In the genomic region with DNA sequence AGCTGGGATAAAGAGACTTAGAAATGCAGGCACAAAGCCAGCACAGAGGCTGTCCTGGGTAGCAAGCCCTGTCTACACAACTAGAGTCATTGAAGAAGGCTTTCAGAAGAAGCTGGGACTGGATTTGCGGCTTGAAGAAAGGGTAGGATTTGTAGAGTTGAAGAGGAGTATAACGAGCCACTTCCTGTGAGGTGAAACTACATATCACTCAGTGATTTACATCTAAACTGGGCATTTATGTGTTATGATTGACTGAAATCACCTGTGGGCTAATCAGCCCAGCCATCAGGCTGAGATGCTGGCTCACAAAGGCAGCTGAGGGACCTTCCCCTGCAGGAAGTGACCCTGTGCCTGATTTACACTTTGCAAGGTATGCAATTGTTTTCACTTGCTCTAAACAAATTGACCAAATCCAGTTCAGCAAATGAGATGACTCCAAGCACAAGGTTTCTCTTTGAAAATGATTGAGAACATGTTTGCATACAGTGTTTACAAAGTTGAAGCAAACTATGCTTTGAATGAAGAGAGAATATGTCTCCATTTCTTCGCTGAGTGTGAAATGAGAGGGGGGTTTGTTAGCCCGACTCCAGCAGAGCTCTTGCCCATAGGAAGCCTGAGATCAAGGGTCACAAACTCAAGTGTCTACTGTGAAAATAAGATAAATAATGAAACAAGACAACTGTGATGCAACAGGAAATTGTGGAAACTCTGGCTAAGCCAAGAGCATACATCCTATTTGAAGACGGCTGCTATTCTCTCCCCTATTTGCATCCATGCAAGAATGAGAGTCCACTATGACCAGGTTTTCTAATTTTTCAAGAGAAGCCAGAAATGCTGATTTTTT, we compare ENCODE assay signal across 1 cellular context.
TF ChIP-seq lines count a peak whose summit lies in the region.

No MANE protein-coding gene starts in this region.

TF ChIP-seq in HepG2, 621 proteins besides CTCF, POLR2A, EP300 and RAD21 (continued from another document):
- TF ChIP-seq, protein P1, sequence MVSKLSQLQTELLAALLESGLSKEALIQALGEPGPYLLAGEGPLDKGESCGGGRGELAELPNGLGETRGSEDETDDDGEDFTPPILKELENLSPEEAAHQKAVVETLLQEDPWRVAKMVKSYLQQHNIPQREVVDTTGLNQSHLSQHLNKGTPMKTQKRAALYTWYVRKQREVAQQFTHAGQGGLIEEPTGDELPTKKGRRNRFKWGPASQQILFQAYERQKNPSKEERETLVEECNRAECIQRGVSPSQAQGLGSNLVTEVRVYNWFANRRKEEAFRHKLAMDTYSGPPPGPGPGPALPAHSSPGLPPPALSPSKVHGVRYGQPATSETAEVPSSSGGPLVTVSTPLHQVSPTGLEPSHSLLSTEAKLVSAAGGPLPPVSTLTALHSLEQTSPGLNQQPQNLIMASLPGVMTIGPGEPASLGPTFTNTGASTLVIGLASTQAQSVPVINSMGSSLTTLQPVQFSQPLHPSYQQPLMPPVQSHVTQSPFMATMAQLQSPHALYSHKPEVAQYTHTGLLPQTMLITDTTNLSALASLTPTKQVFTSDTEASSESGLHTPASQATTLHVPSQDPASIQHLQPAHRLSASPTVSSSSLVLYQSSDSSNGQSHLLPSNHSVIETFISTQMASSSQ (IDR thresholded peaks at IDR 0.05; ENCODE audit: low read depth): peak; percentile 93
- TF ChIP-seq, protein P1 (CRISPR knock-in tag; IDR thresholded peaks at IDR 0.05; ENCODE audit: borderline replicate concordance): peak; percentile 92
- TF ChIP-seq SATB2 (CRISPR knock-in tag; IDR thresholded peaks at IDR 0.05): no peak
- TF ChIP-seq, protein P2, sequence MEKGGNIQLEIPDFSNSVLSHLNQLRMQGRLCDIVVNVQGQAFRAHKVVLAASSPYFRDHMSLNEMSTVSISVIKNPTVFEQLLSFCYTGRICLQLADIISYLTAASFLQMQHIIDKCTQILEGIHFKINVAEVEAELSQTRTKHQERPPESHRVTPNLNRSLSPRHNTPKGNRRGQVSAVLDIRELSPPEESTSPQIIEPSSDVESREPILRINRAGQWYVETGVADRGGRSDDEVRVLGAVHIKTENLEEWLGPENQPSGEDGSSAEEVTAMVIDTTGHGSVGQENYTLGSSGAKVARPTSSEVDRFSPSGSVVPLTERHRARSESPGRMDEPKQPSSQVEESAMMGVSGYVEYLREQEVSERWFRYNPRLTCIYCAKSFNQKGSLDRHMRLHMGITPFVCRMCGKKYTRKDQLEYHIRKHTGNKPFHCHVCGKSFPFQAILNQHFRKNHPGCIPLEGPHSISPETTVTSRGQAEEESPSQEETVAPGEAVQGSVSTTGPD (CRISPR knock-in tag; IDR thresholded peaks at IDR 0.05): peak; percentile 95
- TF ChIP-seq HOXD1 (CRISPR knock-in tag; IDR thresholded peaks at IDR 0.05): peak; percentile 99
- TF ChIP-seq ZMYM4 (CRISPR knock-in tag; IDR thresholded peaks at IDR 0.05): peak; percentile 91
- no peak for TF ChIP-seq ZFAT (CRISPR knock-in tag; conservative IDR thresholded peaks at IDR 0.05)
- no peak; the same call in 1 of the 2 replicates for TF ChIP-seq ZNF713 (CRISPR knock-in tag; IDR thresholded peaks at IDR 0.05)
- peak; percentile 46; the same call in 1 of the 2 replicates for TF ChIP-seq ZNF441 (CRISPR knock-in tag; IDR thresholded peaks at IDR 0.05; ENCODE audit: borderline replicate concordance)
- TF ChIP-seq, protein P3, sequence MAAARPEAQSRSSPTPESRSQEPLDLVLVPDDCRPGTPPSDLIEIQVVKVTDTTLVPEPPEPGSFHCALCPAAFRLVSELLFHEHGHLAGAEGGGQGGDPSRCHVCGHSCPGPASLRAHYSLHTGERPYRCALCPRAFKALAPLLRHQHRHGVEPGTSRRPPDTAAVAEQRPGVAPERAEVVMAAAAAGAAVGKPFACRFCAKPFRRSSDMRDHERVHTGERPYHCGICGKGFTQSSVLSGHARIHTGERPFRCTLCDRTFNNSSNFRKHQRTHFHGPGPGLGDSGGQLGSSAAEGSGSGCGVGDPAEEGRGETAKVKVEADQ (CRISPR knock-in tag; IDR thresholded peaks at IDR 0.05; ENCODE audit: borderline replicate concordance): peak; percentile 74
- TF ChIP-seq ZNF333 (CRISPR knock-in tag; IDR thresholded peaks at IDR 0.05; ENCODE audit: borderline replicate concordance): no peak
- 0 out of 2 replicates have a peak, but pooled peaks have one; percentile 90 for TF ChIP-seq ZSCAN12 (CRISPR knock-in tag; IDR thresholded peaks at IDR 0.05)
- peak; percentile 91 for TF ChIP-seq ZNF614 (CRISPR knock-in tag; IDR thresholded peaks at IDR 0.05; ENCODE audit: borderline replicate concordance)
- TF ChIP-seq ZIK1 (CRISPR knock-in tag; IDR thresholded peaks at IDR 0.05; ENCODE audit: borderline replicate concordance, low read depth): no peak
- TF ChIP-seq ZNF282 (IDR thresholded peaks at IDR 0.05; ENCODE audit: partially characterized antibody): no peak
- TF ChIP-seq TEAD2 (CRISPR knock-in tag; IDR thresholded peaks at IDR 0.05): no peak
- peak; percentile 81; the same call in 1 of the 2 replicates for TF ChIP-seq ZNF569 (CRISPR knock-in tag; IDR thresholded peaks at IDR 0.05; ENCODE audit: borderline replicate concordance)
- TF ChIP-seq PPARG (CRISPR knock-in tag; conservative IDR thresholded peaks at IDR 0.05): peak; percentile 98
- TF ChIP-seq FOSL1 (CRISPR knock-in tag; IDR thresholded peaks at IDR 0.05; ENCODE audit: borderline replicate concordance): 0 out of 2 replicates have a peak, but pooled peaks have one; percentile 55
- TF ChIP-seq ZNF274 (CRISPR knock-in tag; IDR thresholded peaks at IDR 0.05): no peak; the same call in 1 of the 2 replicates
- TF ChIP-seq RFXAP (CRISPR knock-in tag; IDR thresholded peaks at IDR 0.05; ENCODE audit: borderline replicate concordance): 0 out of 2 replicates have a peak, but pooled peaks have one; percentile 71
- 0 out of 2 replicates have a peak, but pooled peaks have one; percentile 50 for TF ChIP-seq ZNF101 (CRISPR knock-in tag; IDR thresholded peaks at IDR 0.05; ENCODE audit: borderline replicate concordance, low read depth)
